In genomic region chr12:120754792-120755191, GRCh38 we compare ENCODE assay signal across 2 cellular contexts.
TF ChIP-seq lines count a peak whose summit lies in the region.

No MANE protein-coding gene starts in this region.

TF ChIP-seq in HEK293, 187 proteins besides CTCF, POLR2A, EP300 and RAD21:
- TF ChIP-seq ZFP41 (tag by site-specific recombination; IDR thresholded peaks at IDR 0.05; ENCODE audit: borderline replicate concordance) = no peak
- peak; percentile 81 for TF ChIP-seq SETDB1 (IDR thresholded peaks at IDR 0.05; ENCODE audit: insufficient read length, low read length)
- no peak for TF ChIP-seq SCRT1 (tag by site-specific recombination; IDR thresholded peaks at IDR 0.05; ENCODE audit: borderline replicate concordance)
- no peak for TF ChIP-seq ZBTB11 (tag by site-specific recombination; conservative IDR thresholded peaks at IDR 0.05; ENCODE audit: low read depth)
TF ChIP-seq in HEK293: peak in this region for 1.

TF ChIP-seq in GM12878, 131 proteins besides CTCF, POLR2A, EP300 and RAD21:
- TF ChIP-seq KLF5 (IDR thresholded peaks at IDR 0.05; ENCODE audit: partially characterized antibody) (peak; percentile 35), CBX5 (IDR thresholded peaks at IDR 0.05; ENCODE audit: low read depth) (peak; percentile 68; the same call in 1 of the 2 replicates), SMC3 (IDR thresholded peaks at IDR 0.05; ENCODE audit: borderline replicate concordance, low read length) (no peak)
